1 cellular context compared by ENCODE assay signal in the genomic region with DNA sequence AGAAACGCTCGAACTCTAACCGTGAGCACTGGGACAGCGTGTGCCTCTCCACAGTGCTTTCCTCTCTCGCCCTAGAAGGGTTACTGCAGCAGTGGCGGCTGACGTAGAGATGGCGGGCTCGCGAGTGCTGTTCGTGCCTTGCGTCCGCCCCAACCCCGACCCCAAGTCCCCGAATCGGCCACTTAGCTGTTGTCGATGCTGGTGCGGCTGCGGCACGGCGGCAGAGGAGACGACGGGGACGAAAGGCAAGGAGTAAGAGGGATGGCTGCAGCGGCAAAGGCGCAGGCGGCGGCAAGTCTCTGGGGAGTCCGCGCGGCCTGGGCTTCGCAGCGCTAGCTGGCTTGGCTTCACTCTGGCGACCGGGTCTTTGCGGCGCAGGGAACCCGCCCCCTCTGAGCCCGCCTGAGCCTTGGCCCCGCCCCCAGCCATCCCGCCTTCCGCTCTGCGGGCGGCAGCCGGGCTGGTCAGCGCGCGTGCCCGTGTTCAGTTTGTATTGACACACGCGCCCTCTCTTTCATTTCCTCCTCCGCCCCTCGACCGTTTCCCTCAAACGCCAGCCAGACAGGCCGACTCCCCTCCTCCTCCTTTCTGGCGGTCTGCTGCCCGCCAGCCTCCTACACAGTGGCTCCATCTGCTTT.
TF ChIP-seq lines count a peak whose summit lies in the region.

Gene SPIN4 (minus strand): TSS at position 354 of the 638 bp plus-strand sequence. CDS start 513 bp downstream, outside the sequence.

TF ChIP-seq in HepG2, 621 proteins besides CTCF, POLR2A, EP300 and RAD21 (continued from another document):
- no peak for TF ChIP-seq CREBL2 (CRISPR knock-in tag; IDR thresholded peaks at IDR 0.05; ENCODE audit: borderline replicate concordance)
- 0 out of 2 replicates have a peak, but pooled peaks have one; percentile 39 for TF ChIP-seq GMEB1 (CRISPR knock-in tag; IDR thresholded peaks at IDR 0.05; ENCODE audit: borderline replicate concordance)
- TF ChIP-seq SP5 (CRISPR knock-in tag; IDR thresholded peaks at IDR 0.05; ENCODE audit: borderline replicate concordance, low read depth): peak; percentile 88
- TF ChIP-seq REXO4 (CRISPR knock-in tag; IDR thresholded peaks at IDR 0.05; ENCODE audit: borderline replicate concordance): no peak
- no peak for TF ChIP-seq ZNF121 (CRISPR knock-in tag; IDR thresholded peaks at IDR 0.05)
- no peak for TF ChIP-seq HOXD1 (CRISPR knock-in tag; IDR thresholded peaks at IDR 0.05)
- TF ChIP-seq ZIK1 (CRISPR knock-in tag; IDR thresholded peaks at IDR 0.05; ENCODE audit: borderline replicate concordance, low read depth): no peak
- TF ChIP-seq ZNF142 (CRISPR knock-in tag; IDR thresholded peaks at IDR 0.05): no peak
- TF ChIP-seq ELF3 (CRISPR knock-in tag; IDR thresholded peaks at IDR 0.05): peak; percentile 95
- no peak for TF ChIP-seq ZNF225 (CRISPR knock-in tag; IDR thresholded peaks at IDR 0.05)
- no peak for TF ChIP-seq NFYB (CRISPR knock-in tag; IDR thresholded peaks at IDR 0.05)
- no peak for TF ChIP-seq ZNF792 (CRISPR knock-in tag; IDR thresholded peaks at IDR 0.05)
- TF ChIP-seq ZBED4 (CRISPR knock-in tag; IDR thresholded peaks at IDR 0.05; ENCODE audit: borderline replicate concordance): no peak
- TF ChIP-seq ZNF331 (CRISPR knock-in tag; IDR thresholded peaks at IDR 0.05): no peak
- TF ChIP-seq, protein P1, sequence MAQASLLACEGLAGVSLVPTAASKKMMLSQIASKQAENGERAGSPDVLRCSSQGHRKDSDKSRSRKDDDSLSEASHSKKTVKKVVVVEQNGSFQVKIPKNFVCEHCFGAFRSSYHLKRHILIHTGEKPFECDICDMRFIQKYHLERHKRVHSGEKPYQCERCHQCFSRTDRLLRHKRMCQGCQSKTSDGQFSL (CRISPR knock-in tag; IDR thresholded peaks at IDR 0.05): no peak
- TF ChIP-seq SNRNP70 (IDR thresholded peaks at IDR 0.05; ENCODE audit: low read depth, low read length): no peak
- TF ChIP-seq, protein P2, sequence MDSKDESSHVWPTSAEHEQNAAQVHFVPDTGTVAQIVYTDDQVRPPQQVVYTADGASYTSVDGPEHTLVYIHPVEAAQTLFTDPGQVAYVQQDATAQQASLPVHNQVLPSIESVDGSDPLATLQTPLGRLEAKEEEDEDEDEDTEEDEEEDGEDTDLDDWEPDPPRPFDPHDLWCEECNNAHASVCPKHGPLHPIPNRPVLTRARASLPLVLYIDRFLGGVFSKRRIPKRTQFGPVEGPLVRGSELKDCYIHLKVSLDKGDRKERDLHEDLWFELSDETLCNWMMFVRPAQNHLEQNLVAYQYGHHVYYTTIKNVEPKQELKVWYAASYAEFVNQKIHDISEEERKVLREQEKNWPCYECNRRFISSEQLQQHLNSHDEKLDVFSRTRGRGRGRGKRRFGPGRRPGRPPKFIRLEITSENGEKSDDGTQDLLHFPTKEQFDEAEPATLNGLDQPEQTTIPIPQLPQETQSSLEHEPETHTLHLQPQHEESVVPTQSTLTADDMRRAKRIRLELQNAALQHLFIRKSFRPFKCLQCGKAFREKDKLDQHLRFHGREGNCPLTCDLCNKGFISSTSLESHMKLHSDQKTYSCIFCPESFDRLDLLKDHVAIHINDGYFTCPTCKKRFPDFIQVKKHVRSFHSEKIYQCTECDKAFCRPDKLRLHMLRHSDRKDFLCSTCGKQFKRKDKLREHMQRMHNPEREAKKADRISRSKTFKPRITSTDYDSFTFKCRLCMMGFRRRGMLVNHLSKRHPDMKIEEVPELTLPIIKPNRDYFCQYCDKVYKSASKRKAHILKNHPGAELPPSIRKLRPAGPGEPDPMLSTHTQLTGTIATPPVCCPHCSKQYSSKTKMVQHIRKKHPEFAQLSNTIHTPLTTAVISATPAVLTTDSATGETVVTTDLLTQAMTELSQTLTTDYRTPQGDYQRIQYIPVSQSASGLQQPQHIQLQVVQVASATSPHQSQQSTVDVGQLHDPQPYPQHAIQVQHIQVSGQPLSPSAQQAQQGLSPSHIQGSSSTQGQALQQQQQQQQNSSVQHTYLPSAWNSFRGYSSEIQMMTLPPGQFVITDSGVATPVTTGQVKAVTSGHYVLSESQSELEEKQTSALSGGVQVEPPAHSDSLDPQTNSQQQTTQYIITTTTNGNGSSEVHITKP (CRISPR knock-in tag; IDR thresholded peaks at IDR 0.05; ENCODE audit: low read depth): no peak
- TF ChIP-seq IKZF1 (IDR thresholded peaks at IDR 0.05): no peak
- TF ChIP-seq, protein P3, sequence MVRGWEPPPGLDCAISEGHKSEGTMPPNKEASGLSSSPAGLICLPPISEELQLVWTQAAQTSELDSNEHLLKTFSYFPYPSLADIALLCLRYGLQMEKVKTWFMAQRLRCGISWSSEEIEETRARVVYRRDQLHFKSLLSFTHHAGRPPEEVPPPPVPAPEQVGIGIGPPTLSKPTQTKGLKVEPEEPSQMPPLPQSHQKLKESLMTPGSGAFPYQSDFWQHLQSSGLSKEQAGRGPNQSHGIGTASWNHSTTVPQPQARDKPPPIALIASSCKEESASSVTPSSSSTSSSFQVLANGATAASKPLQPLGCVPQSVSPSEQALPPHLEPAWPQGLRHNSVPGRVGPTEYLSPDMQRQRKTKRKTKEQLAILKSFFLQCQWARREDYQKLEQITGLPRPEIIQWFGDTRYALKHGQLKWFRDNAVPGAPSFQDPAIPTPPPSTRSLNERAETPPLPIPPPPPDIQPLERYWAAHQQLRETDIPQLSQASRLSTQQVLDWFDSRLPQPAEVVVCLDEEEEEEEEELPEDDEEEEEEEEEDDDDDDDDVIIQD (CRISPR knock-in tag; IDR thresholded peaks at IDR 0.05; ENCODE audit: low read depth): peak; percentile 16; the same call in 1 of the 2 replicates
- TF ChIP-seq MXD3 (CRISPR knock-in tag; IDR thresholded peaks at IDR 0.05): no peak
- no peak for TF ChIP-seq GTF3A (CRISPR knock-in tag; conservative IDR thresholded peaks at IDR 0.05)
- no peak for TF ChIP-seq EZH2 (conservative IDR thresholded peaks at IDR 0.05; ENCODE audit: low read depth, low read length)
- no peak for TF ChIP-seq JUNB (CRISPR knock-in tag; IDR thresholded peaks at IDR 0.05; ENCODE audit: borderline replicate concordance)
- TF ChIP-seq HNRNPLL (IDR thresholded peaks at IDR 0.05; ENCODE audit: low read depth, low read length, poor library complexity, severe bottlenecking): peak; percentile 86
- no peak for TF ChIP-seq JUN (CRISPR knock-in tag; IDR thresholded peaks at IDR 0.05)
- TF ChIP-seq ZNF101 (CRISPR knock-in tag; IDR thresholded peaks at IDR 0.05; ENCODE audit: borderline replicate concordance, low read depth): no peak
- no peak for TF ChIP-seq SRSF9 (IDR thresholded peaks at IDR 0.05; ENCODE audit: borderline replicate concordance, insufficient read depth, low read depth, low read length, poor library complexity, severe bottlenecking)
- TF ChIP-seq PATZ1 (CRISPR knock-in tag; IDR thresholded peaks at IDR 0.05): no peak
